In genomic region chr12:46318037-46318436, GRCh38 we compare ENCODE assay signal across 19 cellular contexts.
"Had no signal": no experiment of that assay in that cellular context is flagged by ENCODE, and none has a peak within 500 bp of the region (broad histone marks: within the 10 kb centered on the region; RNA-seq: fewer than 3 reads in every experiment).

No MANE protein-coding gene starts in this region.

- H3K36me3 Mint-ChIP-seq: stimulated activated memory B cell treated with anti-CD40 and anti-IgM and Interleukin-4, amounts not matched to agents 10 μg/mL and 1 μg/mL and 100 μg/mL, for 72 hours; type B pancreatic cell had no signal

- H3K27ac Mint-ChIP-seq: naive thymus-derived CD8-positive, alpha-beta T cell; stimulated activated memory B cell treated with anti-CD40 and anti-IgM and Interleukin-4, amounts not matched to agents 10 μg/mL and 1 μg/mL and 100 μg/mL, for 72 hours; type B pancreatic cell had no signal

- H3K27me3 Mint-ChIP-seq: type B pancreatic cell had no signal

- H3K9me3 Mint-ChIP-seq: type B pancreatic cell had no signal

- H3K4me1 Mint-ChIP-seq: naive thymus-derived CD8-positive, alpha-beta T cell; stimulated activated memory B cell treated with anti-CD40 and anti-IgM and Interleukin-4, amounts not matched to agents 10 μg/mL and 1 μg/mL and 100 μg/mL, for 72 hours had no signal

- ATAC-seq: left ventricle myocardium superior; lower lobe of right lung; naive thymus-derived CD8-positive, alpha-beta T cell; psoas muscle; right cardiac atrium; stimulated activated memory B cell treated with anti-CD40 and anti-IgM and Interleukin-4, amounts not matched to agents 10 μg/mL and 1 μg/mL and 100 μg/mL, for 72 hours; stimulated activated naive CD8-positive, alpha-beta T cell treated with anti-CD3 and anti-CD28 coated beads, Interleukin-15, Interleukin-2, amounts not matched to agents 100 U/mL and 50 U/mL, for 24 hours had no signal

- H3K4me3 Mint-ChIP-seq: naive thymus-derived CD8-positive, alpha-beta T cell; stimulated activated memory B cell treated with anti-CD40 and anti-IgM and Interleukin-4, amounts not matched to agents 10 μg/mL and 1 μg/mL and 100 μg/mL, for 72 hours; type B pancreatic cell had no signal

- DNase-seq: dorsolateral prefrontal cortex; effector CD4-positive, alpha-beta T cell; head of caudate nucleus; left ventricle myocardium superior; lower lobe of right lung; naive thymus-derived CD8-positive, alpha-beta T cell; occipital lobe; ovary; posterior cingulate gyrus; psoas muscle; right cardiac atrium; sigmoid colon; stimulated activated CD4-positive, alpha-beta T cell treated with anti-CD3 and anti-CD28 coated beads, Interleukin-4, amount 100 ng/mL, for 4 hours; stimulated activated naive CD8-positive, alpha-beta T cell treated with anti-CD3 and anti-CD28 coated beads, Interleukin-15, Interleukin-2, amounts not matched to agents 100 U/mL and 50 U/mL, for 24 hours; substantia nigra; testis; tibial artery had no signal
